Comparison of ENCODE assay signal across 13 cellular contexts in genomic region chr4:100977746-100978397, GRCh38.
DNase-seq lines count a peak whose midpoint lies in the region; ATAC-seq, FAIRE-seq and TF ChIP-seq lines count a peak whose summit lies in the region.
"Had no signal": no experiment of that assay in that cellular context is flagged by ENCODE, and none has a peak within 500 bp of the region (broad histone marks: within the 10 kb centered on the region; RNA-seq: fewer than 3 reads in every experiment).

No MANE protein-coding gene starts in this region.

- FAIRE-seq in pancreas (lab: Jason Lieb, UNC), result no peak
- FAIRE-seq: GM12891 had no signal

- H3K27me3 ChIP-seq in GM23248 (replicated peaks; ENCODE audit: insufficient read depth) (no peaks in the 10 kb centered on the region), pancreas (no peaks in the 10 kb centered on the region)
- H3K27me3 ChIP-seq: thyroid gland had no signal

- 42 to 60% methylated on average over 3 of the region's 3 CpGs for WGBS in GM23248 (ENCODE audit: low coverage in 1 of 2, low lambda C conversion rate in 2 of 2, missing lambda C conversion rate in 2 of 2), 2 experiments
- WGBS in pancreas, 2 donors, result 49 to 56% methylated on average over 3 of the region's 3 CpGs

- no peak overlapping the region for H3K9ac ChIP-seq in GM23248

- in situ Hi-C loops in GM23248 (cut with MboI), result no loop called here

- H3F3A ChIP-seq in GM23248 (ENCODE audit: insufficient read depth), result 0 out of 2 replicates have a peak, but pooled peaks cover 10% of the 10 kb centered on the region

- TF ChIP-seq CTCF in choroid plexus epithelial cell (conservative IDR thresholded peaks at IDR 0.05; ENCODE audit: low read depth, low read length) (no peak), pancreas (IDR thresholded peaks at IDR 0.05) (no peak)

- no peaks in the 10 kb centered on the region for H3K9me3 ChIP-seq in GM23248 (ENCODE audit: low read depth)
- no peaks in the 10 kb centered on the region for H3K9me3 ChIP-seq in pancreas
- H3K9me3 ChIP-seq: thyroid gland had no signal

- intact Hi-C loops in pancreas (cut with DNase I), result no loop called here

- no peaks in the 10 kb centered on the region for H4K20me1 ChIP-seq in GM23248 (ENCODE audit: insufficient read depth)

- ATAC-seq in pancreas, result peak; percentile 25 to 81 (median 56)
- ATAC-seq: WTC11 had no signal

- H3K4me2 ChIP-seq in GM23248 (ENCODE audit: unreplicated experiment), result no peak overlapping the region

- H3K36me3 ChIP-seq in GM23248 (ENCODE audit: low read depth), result no peaks in the 10 kb centered on the region
- no peaks in the 10 kb centered on the region for H3K36me3 ChIP-seq in pancreas
- H3K36me3 ChIP-seq: thyroid gland had no signal

- H3K27ac ChIP-seq in GM23248, result no peak overlapping the region
- no peak overlapping the region for H3K27ac ChIP-seq in pancreas
- H3K27ac ChIP-seq: thyroid gland had no signal

- H2AFZ ChIP-seq in GM23248, result no peak overlapping the region

- no peaks in the 10 kb centered on the region for H3K79me2 ChIP-seq in GM23248 (ENCODE audit: insufficient read depth)

- no peaks in the 10 kb centered on the region for H3K9me2 ChIP-seq in GM23248 (ENCODE audit: insufficient read depth)

- H3K4me3 ChIP-seq in GM23248 (no peak overlapping the region), choroid plexus epithelial cell (ENCODE audit: low read depth, low read length) (no peak overlapping the region), pancreas (no peak overlapping the region)
- H3K4me3 ChIP-seq: thyroid gland had no signal

- DNase-seq in GM23248 (peak; percentile 13), NCI-H69 (lab: John Stamatoyannopoulos, UW) (peak; percentile 4), choroid plexus epithelial cell (ENCODE audit: low read depth) (peak; percentile 21), pancreas (no peak), EL (no peak), activated gamma-delta T cell (lab: John Stamatoyannopoulos, UW) (no peak), ecto neural progenitor cell (ENCODE audit: low spot score) (no peak)
- DNase-seq: OCI-M1; stimulated activated CD4-positive, alpha-beta T cell treated with anti-CD3 and anti-CD28 coated beads, Interleukin-2, amount 100 ng/mL, for 48 hours; SW 1271 had no signal

- H3K4me1 ChIP-seq in GM23248 (ENCODE audit: insufficient read depth) (peaks cover 10% of the 10 kb centered on the region), pancreas (peaks cover 0 to 5% (median 0%) of the 10 kb centered on the region in 3 donors)
- H3K4me1 ChIP-seq: thyroid gland had no signal

Comparison
In these comparisons a context has a peak if more than half of its experiments do, and no peak if none do; other contexts are left out.
1. DNase-seq: peak in GM23248 (single experiment), NCI-H69 (single experiment) and choroid plexus epithelial cell (single experiment); none in pancreas (0 of 6), EL (single experiment), activated gamma-delta T cell (single experiment) and ecto neural progenitor cell (single experiment).